In the genomic region with DNA sequence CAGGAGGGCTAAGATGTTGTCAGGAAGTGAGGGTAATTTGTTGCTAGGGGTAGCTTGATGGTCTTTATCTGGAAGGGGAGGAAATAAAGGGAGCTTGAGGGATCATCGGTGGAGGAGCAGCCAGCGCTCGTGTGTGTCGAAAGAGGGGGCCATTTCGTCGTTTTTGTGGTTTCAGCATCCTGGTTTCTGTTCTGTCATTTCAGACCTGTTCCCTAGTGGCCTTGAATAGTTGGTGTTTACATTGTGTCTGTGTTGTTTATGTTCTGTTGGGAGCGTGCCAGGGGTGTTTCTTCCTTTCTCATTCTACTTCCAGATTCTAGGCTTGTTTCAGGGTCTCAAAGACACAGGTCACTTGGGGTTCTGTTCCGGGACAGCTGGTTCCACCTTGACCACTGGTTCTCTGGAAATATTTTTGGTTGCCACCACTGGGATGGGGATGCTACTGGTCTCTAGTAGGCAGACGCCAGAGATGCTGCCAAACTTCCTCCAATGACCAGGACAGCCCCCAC, we compare ENCODE assay signal across 8 cellular contexts.
A peak's percentile ranks its signal among the peaks of the same experiment; 100 is the strongest.
DNase-seq lines count a peak whose midpoint lies in the region; ATAC-seq and TF ChIP-seq lines count a peak whose summit lies in the region.

No MANE protein-coding gene starts in this region.

- H3K4me3 Mint-ChIP-seq in H9: no peak overlapping the region

- H3K79me2 ChIP-seq in H9 (ENCODE audit: insufficient read depth, low read length): no peaks in the 10 kb centered on the region

- H2BK15ac ChIP-seq in H9 (ENCODE audit: low read depth, low read length): no peak overlapping the region

- no peak overlapping the region for H2BK5ac ChIP-seq in H9 (ENCODE audit: insufficient read length, low read length)

- H3K4me3 ChIP-seq in GM12875 (ENCODE audit: low read depth, low read length) (no peak overlapping the region), MG63 (no peak overlapping the region)

- no peak overlapping the region for H4K8ac ChIP-seq in H9 (replicated peaks; ENCODE audit: insufficient read length, low read depth, low read length)

- no peaks in the 10 kb centered on the region for H3K9me3 ChIP-seq in MG63
- no peaks in the 10 kb centered on the region for H3K9me3 ChIP-seq in H9 (ENCODE audit: control insufficient read depth, low read depth, low read length)

- H3K4me1 ChIP-seq in H9 (ENCODE audit: insufficient read depth, low read length): no peaks in the 10 kb centered on the region

- peak; percentile 26; the same call in 1 of the 2 replicates for TF ChIP-seq CTCF in GM12875 (IDR thresholded peaks at IDR 0.05; ENCODE audit: borderline replicate concordance, insufficient read depth, low read depth, low read length)
- TF ChIP-seq CTCF in H9 (conservative IDR thresholded peaks at IDR 0.05): no peak

- H3K27me3 ChIP-seq in MG63: no peaks in the 10 kb centered on the region
- no peaks in the 10 kb centered on the region for H3K27me3 ChIP-seq in H9 (ENCODE audit: insufficient read depth, low read length)

- WGBS in H9 (ENCODE audit: extremely low coverage, insufficient read length, low lambda C conversion rate): no CpG with 5 or more reads among the region's 9 CpGs

- no peak overlapping the region for H3K14ac ChIP-seq in H9 (ENCODE audit: insufficient read depth, low read length)

- H3K4me1 Mint-ChIP-seq in H9: no peaks in the 10 kb centered on the region

- H3K18ac ChIP-seq in H9 (ENCODE audit: insufficient read length, low read depth, low read length): no peak overlapping the region

- no peak overlapping the region for H4K5ac ChIP-seq in H9 (ENCODE audit: insufficient read length, low read depth, low read length)

- H2AFZ ChIP-seq in H9 (ENCODE audit: low read length): no peak overlapping the region

- no peak overlapping the region for H3K9ac ChIP-seq in H9 (ENCODE audit: extremely low read depth, insufficient read length, low read length)

- no peaks in the 10 kb centered on the region for H3K36me3 ChIP-seq in MG63

- peak; percentile 67 for DNase-seq in RPMI8226
- peak; percentile 70 for DNase-seq in iris pigment epithelial cell (ENCODE audit: low read depth)
- no peak for DNase-seq in activated effector memory CD4-positive, alpha-beta T cell treated with anti-CD3 and anti-CD28 coated beads, Interleukin-2, amount 50 U/mL, for 16 hours
- DNase-seq in MG63: no peak
- no peak for DNase-seq in H9

- H3K27me3 Mint-ChIP-seq in H9 (ENCODE audit: low read depth): no peaks in the 10 kb centered on the region; the same call in 1 of the 2 replicates

- no peaks in the 10 kb centered on the region for H3K79me1 ChIP-seq in H9 (ENCODE audit: insufficient read depth, low read depth, low read length, poor library complexity, severe bottlenecking)

- no peak overlapping the region for H3K27ac ChIP-seq in H9 (ENCODE audit: insufficient read length, low read depth, low read length)

- H3K23ac ChIP-seq in H9 (ENCODE audit: insufficient read length, low read depth, low read length): no peak overlapping the region

- no peak overlapping the region for H2AK5ac ChIP-seq in H9 (ENCODE audit: insufficient read length, low read length)

- H4K91ac ChIP-seq in H9 (ENCODE audit: insufficient read length, low read depth, low read length): no peak overlapping the region

- H2BK12ac ChIP-seq in H9 (ENCODE audit: insufficient read length, low read depth, low read length): no peak overlapping the region

- no peak overlapping the region for H3K4me2 ChIP-seq in H9 (ENCODE audit: insufficient read depth, insufficient read length, low read length)

- no peaks in the 10 kb centered on the region; a peak in 1 of 7 replicates for H3K36me3 Mint-ChIP-seq in H9 (ENCODE audit: insufficient read depth in 1 of 3, low read depth in 3 of 3)

- H3T11ph ChIP-seq in H9 (ENCODE audit: low read length): no peak overlapping the region

- H3K23me2 ChIP-seq in H9 (ENCODE audit: insufficient read length, low read depth, low read length, poor library complexity, severe bottlenecking): no peaks in the 10 kb centered on the region

- ATAC-seq in HG03175 (IDR thresholded peaks at IDR 0.05; ENCODE audit: unreplicated experiment) (peak; percentile 71), HG03460 (IDR thresholded peaks at IDR 0.05; ENCODE audit: unreplicated experiment) (no peak)

- H2BK120ac ChIP-seq in H9 (ENCODE audit: low read depth, low read length, poor library complexity, severe bottlenecking): no peak overlapping the region

- H3K9me3 Mint-ChIP-seq in H9: peaks cover 11 to 15% of the 10 kb centered on the region in 2 experiments

- no peak overlapping the region for H3K56ac ChIP-seq in H9 (ENCODE audit: insufficient read length, low read depth, low read length)

- H2BK20ac ChIP-seq in H9 (ENCODE audit: low read depth, low read length, poor library complexity, severe bottlenecking): no peak overlapping the region

- H4K20me1 ChIP-seq in H9 (ENCODE audit: control insufficient read depth, insufficient read depth, insufficient read length): no peaks in the 10 kb centered on the region

- no peak overlapping the region for H3K27ac Mint-ChIP-seq in H9

- no peak overlapping the region for H3K4ac ChIP-seq in H9 (ENCODE audit: low read depth, low read length)

Comparison
In these comparisons a context has a peak if more than half of its experiments do, and no peak if none do; other contexts are left out.
1. DNase-seq: peak in RPMI8226 (single experiment) and iris pigment epithelial cell (single experiment); none in activated effector memory CD4-positive, alpha-beta T cell treated with anti-CD3 and anti-CD28 coated beads, Interleukin-2, amount 50 U/mL, for 16 hours (single experiment), MG63 (single experiment) and H9 (single experiment).